Comparison of ENCODE assay signal across 12 cellular contexts in the genomic region with DNA sequence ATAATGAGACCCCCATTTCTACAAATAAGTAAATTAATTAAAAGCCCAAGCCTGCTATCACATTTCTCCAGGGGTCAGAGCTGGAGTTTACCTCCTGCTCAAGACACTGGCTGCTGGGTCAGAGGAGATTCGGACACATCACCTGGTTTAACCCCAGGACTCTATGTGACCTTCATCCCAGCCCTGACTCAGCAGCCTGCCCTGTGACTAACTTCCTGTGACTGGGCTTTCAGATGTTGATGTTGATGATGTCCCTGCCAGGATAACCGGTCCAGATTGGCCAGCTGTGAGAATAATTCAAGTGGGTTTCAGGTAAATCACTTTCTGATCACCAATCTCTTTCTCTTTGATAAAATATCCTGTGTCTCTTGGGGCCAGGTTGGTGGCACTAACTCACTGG.
DNase-seq lines count a peak whose midpoint lies in the region; ATAC-seq and TF ChIP-seq lines count a peak whose summit lies in the region.
"Had no signal": no experiment of that assay in that cellular context is flagged by ENCODE, and none has a peak within 500 bp of the region (broad histone marks: within the 10 kb centered on the region; RNA-seq: fewer than 3 reads in every experiment).

No MANE protein-coding gene starts in this region.

- no peak for ATAC-seq in GM21515 (IDR thresholded peaks at IDR 0.05; ENCODE audit: unreplicated experiment)

- no peak overlapping the region for H3K4me3 ChIP-seq in choroid plexus epithelial cell (ENCODE audit: low read depth, low read length)
- H3K4me3 ChIP-seq in muscle layer of duodenum (ENCODE audit: low read depth in 1 of 2, low read length in 2 of 2), result no peak overlapping the region
- no peak overlapping the region for H3K4me3 ChIP-seq in H7 (ENCODE audit: insufficient read depth, low read depth, low read length)

- no peaks in the 10 kb centered on the region for H3K9me3 ChIP-seq in muscle layer of duodenum (ENCODE audit: control insufficient read depth in 1 of 2, low read length in 2 of 2)

- H3K27ac ChIP-seq in muscle layer of duodenum (ENCODE audit: low read length), result peak overlapping the region; percentile 32

- H3K36me3 ChIP-seq in muscle layer of duodenum (ENCODE audit: control insufficient read depth in 1 of 2, insufficient read depth in 2 of 2, low read length in 2 of 2) (no peaks in the 10 kb centered on the region), H7 (replicated peaks; ENCODE audit: control insufficient read depth, insufficient read depth, low read length) (no peaks in the 10 kb centered on the region)

- TF ChIP-seq CTCF in choroid plexus epithelial cell (conservative IDR thresholded peaks at IDR 0.05; ENCODE audit: low read depth, low read length) (no peak), GM13977 (IDR thresholded peaks at IDR 0.05; ENCODE audit: extremely low read depth, insufficient read depth, missing control alignments) (no peak)

- H3K27me3 ChIP-seq in muscle layer of duodenum (ENCODE audit: low read depth, low read length), result no peaks in the 10 kb centered on the region
- peaks cover 3% of the 10 kb centered on the region for H3K27me3 ChIP-seq in H7 (ENCODE audit: control insufficient read depth, insufficient read depth, low read length)

- in situ Hi-C loops in GM13977 (cut with MboI; ENCODE audit: low pct_unique_long_range_greater_than_20kb, low sequenced_read_pairs, unreplicated experiment), result loop anchor here (25.0 kb wide), 1 partner anchor 644 kb away; no protein-coding TSS in a partner anchor

- H3K4me1 ChIP-seq in muscle layer of duodenum (ENCODE audit: control insufficient read depth in 1 of 2, insufficient read depth in 2 of 2, low read length in 2 of 2), result peaks cover 0 to 7% of the 10 kb centered on the region in 2 donors

- peak; percentile 66 for DNase-seq in Daoy (ENCODE audit: low read depth)
- DNase-seq in HuH-7 (ENCODE audit: low spot score), result peak; percentile 38
- DNase-seq in choroid plexus epithelial cell (ENCODE audit: low read depth), result peak; percentile 37
- no peak for DNase-seq in stimulated activated CD4-positive, alpha-beta T cell treated with anti-CD3 and anti-CD28 coated beads, Interleukin-4, amount 100 ng/mL, for 4 hours
- no peak for DNase-seq in H7
- DNase-seq in GM13977 (ENCODE audit: low spot score), result no peak
- DNase-seq: activated CD4-positive, alpha-beta T cell treated with anti-CD3 and anti-CD28 coated beads, Interleukin-2, amount 10 ng/mL, durations not matched to agents 7 days and 5 days; kidney glomerular epithelial cell; NCI-H2107; SHP77 had no signal

Comparison
In these comparisons a context has a peak if more than half of its experiments do, and no peak if none do; other contexts are left out.
1. DNase-seq: peak in Daoy (single experiment), HuH-7 (single experiment) and choroid plexus epithelial cell (single experiment); none in stimulated activated CD4-positive, alpha-beta T cell treated with anti-CD3 and anti-CD28 coated beads, Interleukin-4, amount 100 ng/mL, for 4 hours (0 of 2), H7 (single experiment) and GM13977 (single experiment).